In genomic region chrX:48910926-48911406, GRCh38 we compare ENCODE assay signal across 6 cellular contexts. TPM values are rescaled to one million over a fixed set of nuclear protein-coding genes. Genes with fewer than 3 reads are reported as not detected.
DNase-seq lines count a peak whose midpoint lies in the region; ATAC-seq and TF ChIP-seq lines count a peak whose summit lies in the region.

No MANE protein-coding gene starts in this region.

- peaks cover 0 to 8% of the 10 kb centered on the region in 2 donors for H3K36me3 ChIP-seq in esophagus (ENCODE audit: control insufficient read depth in 2 of 2, insufficient read depth in 2 of 2, low read length in 1 of 2)

- no peaks in the 10 kb centered on the region for H3K4me1 ChIP-seq in esophagus (ENCODE audit: control insufficient read depth in 2 of 2, insufficient read depth in 2 of 2, low read length in 1 of 2)

- no peak for DNase-seq in AG04450 (ENCODE audit: low read depth, low spot score)
- peak; percentile 36 for DNase-seq in LHCN-M2 (ENCODE audit: low read depth)
- DNase-seq in stimulated activated naive CD8-positive, alpha-beta T cell treated with anti-CD3 and anti-CD28 coated beads, Interleukin-15, Interleukin-2, amounts not matched to agents 100 U/mL and 50 U/mL, for 24 hours, result no peak
- no peak for DNase-seq in foreskin melanocyte
- no peak for DNase-seq in HuH-7 (ENCODE audit: low spot score)

- POLR2A ChIA-PET in AG04450 (lab: Yijun Ruan, JAX), result interaction anchor here (1.1 to 1.5 kb wide), 2 partner anchors 13 kb away, joined by 5 to 11 read pairs; partner anchors contain the start of genes PQBP1 and TIMM17B

- H3K9me3 ChIP-seq in AG04450 (ENCODE audit: control insufficient read depth, insufficient read depth, low read length), result no peaks in the 10 kb centered on the region
- H3K9me3 ChIP-seq in esophagus (ENCODE audit: control insufficient read depth in 2 of 2, insufficient read depth in 1 of 2, low read depth in 1 of 2, low read length in 1 of 2), result no peaks in the 10 kb centered on the region

- 1 to 17% methylated on average over 12 of the region's 12 CpGs for WGBS in esophagus, 2 donors

- TF ChIP-seq CTCF in AG04450 (IDR thresholded peaks at IDR 0.05; ENCODE audit: low read depth, low read length), result no peak

- H3K27me3 ChIP-seq in AG04450 (ENCODE audit: control insufficient read depth, insufficient read depth, low read length) (no peaks in the 10 kb centered on the region), esophagus (ENCODE audit: control insufficient read depth in 1 of 2, insufficient read depth in 2 of 2, low read length in 2 of 2) (no peaks in the 10 kb centered on the region)

- ATAC-seq in stimulated activated naive CD8-positive, alpha-beta T cell treated with anti-CD3 and anti-CD28 coated beads, Interleukin-15, Interleukin-2, amounts not matched to agents 100 U/mL and 50 U/mL, for 24 hours, result peak; percentile 4

- CTCF ChIA-PET in AG04450 (lab: Charles Lee), result interaction anchor here (1.1 to 1.7 kb wide), 2 partner anchors 19 to 263 kb away, joined by 5 to 7 read pairs; no protein-coding TSS in a partner anchor

- H3K27ac ChIP-seq in AG04450 (ENCODE audit: low read depth, low read length) (peak overlapping the region; percentile 75), esophagus (ENCODE audit: low read depth in 2 of 2, low read length in 1 of 2) (peak overlapping the region; percentile 93 to 95)

- H3K4me3 ChIP-seq in AG04450 (ENCODE audit: low read depth, low read length) (peak overlapping the region; percentile 83), esophagus (ENCODE audit: low read depth in 1 of 2, low read length in 2 of 2) (peak overlapping the region; percentile 43 to 81)

RNA-seq across cellular contexts. Expression of gene SLC35A2, which starts 0.5 kb away (rescaled TPM):
- 39.2 and 47.5 TPM in 2 replicates for polyA plus RNA-seq in AG04450 (2011; rRNA removed)
- 39.5 and 51.0 TPM in 2 replicates for polyA minus RNA-seq in AG04450 (2011; rRNA and poly(A)+ RNA removed)
- 25.4 and 30.4 TPM in 2 replicates for total RNA-seq in LHCN-M2 (2014; rRNA removed)
- polyA plus RNA-seq in LHCN-M2 (2012), result 32.6 TPM
- 10 to 100 TPM in 1 of 2 donors, 1 to 10 TPM in 1; 6.9 to 22.1 TPM for polyA plus RNA-seq in esophagus

RNA-seq across cellular contexts. Expression of gene PIM2, which starts 7.9 kb away (rescaled TPM):
- 3.8 TPM in 2 replicates for polyA plus RNA-seq in AG04450 (2011; rRNA removed)
- 4.5 and 7.9 TPM in 2 replicates for polyA minus RNA-seq in AG04450 (2011; rRNA and poly(A)+ RNA removed)
- total RNA-seq in LHCN-M2 (2014; rRNA removed), result 8.8 and 10.7 TPM in 2 replicates
- polyA plus RNA-seq in LHCN-M2 (2012), result 4.2 TPM
- polyA plus RNA-seq in esophagus, result 1 to 10 TPM; 2.6 to 3.7 TPM

RNA-seq across cellular contexts. Expression of gene PQBP1, which starts 13.2 kb away (rescaled TPM):
- polyA plus RNA-seq in AG04450 (2011; rRNA removed) (49.5 and 69.3 TPM in 2 replicates), esophagus (100 to 1,000 TPM in 1 of 2 donors, 10 to 100 TPM in 1; 72.2 to 102 TPM)
- 47.7 and 65.9 TPM in 2 replicates for polyA minus RNA-seq in AG04450 (2011; rRNA and poly(A)+ RNA removed)
- total RNA-seq in LHCN-M2 (2014; rRNA removed), result 43.9 and 53.2 TPM in 2 replicates
- polyA plus RNA-seq in LHCN-M2 (2012), result 93.3 TPM

RNA-seq across cellular contexts. Expression of gene TIMM17B, which starts 13.4 kb away (rescaled TPM):
- polyA plus RNA-seq in AG04450 (2011; rRNA removed) (31.2 and 42.1 TPM in 2 replicates), esophagus (10 to 100 TPM; 34.2 to 45.0 TPM)
- 16.7 and 24.2 TPM in 2 replicates for polyA minus RNA-seq in AG04450 (2011; rRNA and poly(A)+ RNA removed)
- total RNA-seq in LHCN-M2 (2014; rRNA removed), result 36.6 and 41.2 TPM in 2 replicates
- polyA plus RNA-seq in LHCN-M2 (2012), result 57.0 TPM

RNA-seq across cellular contexts. Expression of gene OTUD5, which starts 46.4 kb away (rescaled TPM):
- polyA plus RNA-seq in AG04450 (2011; rRNA removed), result 51.3 and 52.0 TPM in 2 replicates
- polyA minus RNA-seq in AG04450 (2011; rRNA and poly(A)+ RNA removed), result 38.7 and 56.4 TPM in 2 replicates
- 27.8 and 40.2 TPM in 2 replicates for total RNA-seq in LHCN-M2 (2014; rRNA removed)
- 43.1 TPM for polyA plus RNA-seq in LHCN-M2 (2012)
- 10 to 100 TPM; 22.3 to 27.6 TPM for polyA plus RNA-seq in esophagus
